In the genomic region with DNA sequence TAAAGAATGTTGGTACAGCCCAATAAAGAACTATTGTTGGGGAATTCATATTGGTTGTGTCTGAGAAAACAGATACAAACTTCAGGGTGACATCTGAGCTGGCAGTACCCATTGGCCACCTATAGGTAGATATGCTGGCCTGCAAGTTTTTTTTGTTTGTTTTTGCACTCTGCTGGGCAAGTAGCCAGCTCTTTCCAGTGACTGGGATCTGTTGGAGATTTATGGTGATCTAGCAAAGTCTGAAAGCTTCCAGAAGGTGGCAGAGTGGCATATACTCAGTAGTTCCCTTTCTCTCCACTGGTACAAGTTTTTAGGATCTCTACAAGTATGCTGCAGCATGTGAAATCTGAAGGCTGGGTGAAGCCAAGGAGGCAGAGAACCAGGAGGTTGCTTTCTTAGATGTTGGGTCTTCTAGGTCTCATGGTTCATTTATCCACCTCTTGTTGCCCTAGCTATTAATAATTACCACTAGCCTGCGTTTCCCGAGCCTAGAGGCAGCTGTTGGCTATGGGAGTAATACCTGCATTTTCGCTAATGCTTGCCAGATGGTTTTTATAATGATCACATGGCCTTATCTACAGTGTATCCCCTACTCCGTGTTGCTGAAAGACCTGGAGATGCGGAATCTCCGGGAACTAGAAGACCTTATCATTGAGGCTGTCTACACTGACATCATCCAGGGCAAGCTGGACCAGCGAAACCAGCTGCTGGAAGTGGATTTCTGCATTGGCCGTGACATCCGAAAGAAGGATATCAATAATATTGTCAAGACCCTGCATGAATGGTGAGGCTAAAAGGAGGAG, we compare ENCODE assay signal across 1 cellular context.
TF ChIP-seq lines count a peak whose summit lies in the region.

No MANE protein-coding gene starts in this region.

TF ChIP-seq in K562, 482 proteins besides CTCF, POLR2A, EP300 and RAD21:
- TF ChIP-seq, protein P1, sequence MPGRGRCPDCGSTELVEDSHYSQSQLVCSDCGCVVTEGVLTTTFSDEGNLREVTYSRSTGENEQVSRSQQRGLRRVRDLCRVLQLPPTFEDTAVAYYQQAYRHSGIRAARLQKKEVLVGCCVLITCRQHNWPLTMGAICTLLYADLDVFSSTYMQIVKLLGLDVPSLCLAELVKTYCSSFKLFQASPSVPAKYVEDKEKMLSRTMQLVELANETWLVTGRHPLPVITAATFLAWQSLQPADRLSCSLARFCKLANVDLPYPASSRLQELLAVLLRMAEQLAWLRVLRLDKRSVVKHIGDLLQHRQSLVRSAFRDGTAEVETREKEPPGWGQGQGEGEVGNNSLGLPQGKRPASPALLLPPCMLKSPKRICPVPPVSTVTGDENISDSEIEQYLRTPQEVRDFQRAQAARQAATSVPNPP (IDR thresholded peaks at IDR 0.05; ENCODE audit: borderline replicate concordance, insufficient read depth, insufficient read length) = no peak
- TF ChIP-seq, protein P2, sequence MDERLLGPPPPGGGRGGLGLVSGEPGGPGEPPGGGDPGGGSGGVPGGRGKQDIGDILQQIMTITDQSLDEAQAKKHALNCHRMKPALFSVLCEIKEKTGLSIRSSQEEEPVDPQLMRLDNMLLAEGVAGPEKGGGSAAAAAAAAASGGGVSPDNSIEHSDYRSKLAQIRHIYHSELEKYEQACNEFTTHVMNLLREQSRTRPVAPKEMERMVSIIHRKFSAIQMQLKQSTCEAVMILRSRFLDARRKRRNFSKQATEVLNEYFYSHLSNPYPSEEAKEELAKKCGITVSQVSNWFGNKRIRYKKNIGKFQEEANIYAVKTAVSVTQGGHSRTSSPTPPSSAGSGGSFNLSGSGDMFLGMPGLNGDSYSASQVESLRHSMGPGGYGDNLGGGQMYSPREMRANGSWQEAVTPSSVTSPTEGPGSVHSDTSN (CRISPR knock-in tag; IDR thresholded peaks at IDR 0.05; ENCODE audit: low read depth) = no peak
- TF ChIP-seq, protein P2 (tag; conservative IDR thresholded peaks at IDR 0.05; ENCODE audit: low read depth) = peak; percentile 77
- peak; percentile 38; the same call in 1 of the 2 replicates for TF ChIP-seq NFIC (IDR thresholded peaks at IDR 0.05)
